Comparison of ENCODE assay signal across 39 cellular contexts in the genomic region with DNA sequence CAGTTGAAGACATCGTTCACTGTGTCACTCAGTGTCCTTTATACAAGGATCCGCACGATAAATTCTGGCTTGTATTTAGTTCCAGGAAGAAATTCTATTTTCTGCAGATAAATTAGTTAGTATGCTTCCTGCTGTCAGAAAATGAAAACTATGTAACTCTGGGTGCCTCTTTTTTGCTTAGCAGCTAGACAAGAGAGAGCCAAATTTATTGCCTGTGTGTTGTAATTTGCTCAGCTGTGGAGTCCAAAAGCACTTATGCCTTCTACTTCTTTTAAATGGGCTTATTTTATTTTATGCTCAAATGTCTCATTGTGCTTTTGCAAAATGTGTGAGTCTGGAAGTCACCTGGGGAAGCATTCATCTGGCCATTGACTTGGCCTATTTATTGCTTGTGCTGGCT. TPM values are rescaled to one million over a fixed set of nuclear protein-coding genes. Genes with fewer than 3 reads are reported as not detected.
"Had no signal": no experiment of that assay in that cellular context is flagged by ENCODE, and none has a peak within 500 bp of the region (broad histone marks: within the 10 kb centered on the region; RNA-seq: fewer than 3 reads in every experiment).

No MANE protein-coding gene starts in this region.

- H3K27me3 ChIP-seq: ascending aorta, breast epithelium, Peyer's patch had no signal

- H3K4me1 ChIP-seq: breast epithelium, Peyer's patch had no signal

- H3K9me3 ChIP-seq: ascending aorta, breast epithelium, Peyer's patch had no signal

- H3K36me3 ChIP-seq: ascending aorta, breast epithelium, Peyer's patch had no signal

- H3K27ac ChIP-seq: ascending aorta, breast epithelium, Peyer's patch, RWPE1, VCaP had no signal

- H3K4me3 ChIP-seq: ascending aorta, breast epithelium, K562, Peyer's patch had no signal

- ATAC-seq: activated naive CD8-positive, alpha-beta T cell treated with anti-CD3 and anti-CD28 coated beads, Interleukin-2, amount 50 U/mL, for 24 hours; activated T-cell treated with anti-CD3 and anti-CD28 coated beads, Interleukin-2, amount 50 U/mL, for 4 hours; K562; PC-3; Right ventricle myocardium inferior had no signal

- DNase-seq: activated B cell treated with CpG ODN at 0.5 μM for 24 hours; activated CD4-positive, alpha-beta memory T cell treated with anti-CD3 and anti-CD28 coated beads for 36 hours; activated CD4-positive, alpha-beta T cell treated with anti-CD3 and anti-CD28 coated beads for 4 hours; activated CD4-positive, alpha-beta T cell treated with anti-CD3 and anti-CD28 coated beads, Interleukin-2, amount 50 U/mL, for 1 hour; activated CD4-positive, CD25-positive, alpha-beta regulatory T cell treated with anti-CD3 and anti-CD28 coated beads, Interleukin-2, amount 50 U/mL, for 72 hours; activated CD8-positive, alpha-beta memory T cell treated with anti-CD3 and anti-CD28 coated beads, Interleukin-2, amount 50 U/mL, for 4 hours; activated gamma-delta T cell treated with Interleukin-2 at 50 U/mL for 16 hours; activated naive CD4-positive, alpha-beta T cell treated with anti-CD3 and anti-CD28 coated beads for 36 hours; activated naive CD8-positive, alpha-beta T cell treated with anti-CD3 and anti-CD28 coated beads, Interleukin-2, amount 50 U/mL, for 24 hours; activated T-cell treated with anti-CD3 and anti-CD28 coated beads for 4 hours; activated T-cell treated with anti-CD3 and anti-CD28 coated beads, Interleukin-2, amount 50 U/mL, for 4 hours; amniotic stem cell; Karpas-422; NCI-H1048; NCI-H1105 treated with DMSO at 0.1 percent for 48 hours; NCI-H1436; NCI-H1694; NCI-H1930; NCI-H2081 treated with DMSO at 0.1 percent for 48 hours; NCI-H345; NCI-H524 treated with DMSO at 0.1 percent for 48 hours; PC-3; Peyer's patch; SIG-M5; SW 1271; T-helper 1 cell; T-helper 2 cell; T-helper 9 cell had no signal

RNA-seq across cellular contexts. Expression of a gene that starts 56.5 kb away (rescaled TPM):
- total RNA-seq: activated B cell treated with CpG ODN at 0.5 μM for 24 hours; activated CD4-positive, alpha-beta memory T cell treated with anti-CD3 and anti-CD28 coated beads for 36 hours; activated naive CD4-positive, alpha-beta T cell treated with anti-CD3 and anti-CD28 coated beads for 36 hours; activated T-cell treated with anti-CD3 and anti-CD28 coated beads, Interleukin-2, amount 50 U/mL, for 4 hours; activated T-helper 1 cell treated with anti-CD3 and anti-CD28 coated beads, Interleukin-12 subunit alpha, Interleukin-12 subunit beta, Interleukin-2, Interleukin-4 antibody, amounts not matched to agents 30 ng/mL and 10 ng/mL and 1 ng/mL, durations not matched to agents 14 hours and 24 hours and 36 hours; ascending aorta; breast epithelium; cardiac septum; K562; MCF 10A; NCI-H460; PC-3; Peyer's patch; Right ventricle myocardium inferior; SK-MEL-5 had no signal
